Comparison of ENCODE assay signal across 19 cellular contexts in genomic region chr6:155381856-155382690, GRCh38.
DNase-seq lines count a peak whose midpoint lies in the region; ATAC-seq and TF ChIP-seq lines count a peak whose summit lies in the region.
"Had no signal": no experiment of that assay in that cellular context is flagged by ENCODE, and none has a peak within 500 bp of the region (broad histone marks: within the 10 kb centered on the region; RNA-seq: fewer than 3 reads in every experiment).

No MANE protein-coding gene starts in this region.

- DNase-seq in AG20443 (ENCODE audit: low spot score) (peak; percentile 42), HEK293T (ENCODE audit: extremely low spot score) (no peak), astrocyte of the spinal cord (ENCODE audit: low read depth, low spot score) (peak; percentile 55), hepatic stellate cell (ENCODE audit: low spot score) (peak; percentile 23), foreskin melanocyte (no peak), OCI-M2 (lab: John Stamatoyannopoulos, UW; ENCODE audit: unreplicated experiment) (no peak)
- DNase-seq in naive thymus-derived CD8-positive, alpha-beta T cell, result no peak
- no peak for DNase-seq in central memory CD4-positive, alpha-beta T cell
- DNase-seq: activated CD8-positive, alpha-beta memory T cell treated with anti-CD3 and anti-CD28 coated beads, Interleukin-2, amount 10 ng/mL, durations not matched to agents 7 days and 5 days; endodermal cell; NCI-H2029 treated with DMSO at 0.1 percent for 48 hours; NCI-H748 treated with DMSO at 0.1 percent for 48 hours; right cardiac atrium; RPMI8226; stimulated activated CD4-positive, alpha-beta T cell treated with anti-CD3 and anti-CD28 coated beads, Interleukin-2, amount 100 ng/mL, for 48 hours; stimulated activated CD8-positive, alpha-beta memory T cell treated with anti-CD3 and anti-CD28 coated beads, Interleukin-4, amount 100 ng/mL, for 48 hours; testis had no signal

- in situ Hi-C loops in astrocyte of the spinal cord (cut with HindIII; ENCODE audit: low sequenced_read_pairs), result no loop called here

- CTCF ChIA-PET in HEK293T (lab: Yijun Ruan, JAX), result no interaction called here

- no peak overlapping the region for H3K4me3 ChIP-seq in astrocyte of the spinal cord (ENCODE audit: low read depth, low read length)
- H3K4me3 ChIP-seq: neural progenitor cell, testis had no signal

- H3K4me1 Mint-ChIP-seq in naive thymus-derived CD8-positive, alpha-beta T cell, result no peaks in the 10 kb centered on the region
- H3K4me1 Mint-ChIP-seq: activated CD8-positive, alpha-beta memory T cell treated with anti-CD3 and anti-CD28 coated beads, Interleukin-2, amount 10 ng/mL, durations not matched to agents 7 days and 5 days had no signal

- no peak overlapping the region for H3K27ac Mint-ChIP-seq in naive thymus-derived CD8-positive, alpha-beta T cell
- H3K27ac Mint-ChIP-seq: activated CD8-positive, alpha-beta memory T cell treated with anti-CD3 and anti-CD28 coated beads, Interleukin-2, amount 10 ng/mL, durations not matched to agents 7 days and 5 days; endodermal cell; neural progenitor cell had no signal

- peaks cover 0 to 1% (median 0%) of the 10 kb centered on the region in 5 donors for H3K27me3 Mint-ChIP-seq in naive thymus-derived CD8-positive, alpha-beta T cell
- H3K27me3 Mint-ChIP-seq: activated CD8-positive, alpha-beta memory T cell treated with anti-CD3 and anti-CD28 coated beads, Interleukin-2, amount 10 ng/mL, durations not matched to agents 7 days and 5 days had no signal

- H3K4me3 Mint-ChIP-seq in naive thymus-derived CD8-positive, alpha-beta T cell, result no peak overlapping the region
- H3K4me3 Mint-ChIP-seq: activated CD8-positive, alpha-beta memory T cell treated with anti-CD3 and anti-CD28 coated beads, Interleukin-2, amount 10 ng/mL, durations not matched to agents 7 days and 5 days; brain; endodermal cell; neural progenitor cell had no signal

- TF ChIP-seq CTCF in astrocyte of the spinal cord (IDR thresholded peaks at IDR 0.05; ENCODE audit: low read depth, low read length), result no peak

- ATAC-seq in naive thymus-derived CD8-positive, alpha-beta T cell, result no peak
- ATAC-seq: activated CD8-positive, alpha-beta memory T cell treated with anti-CD3 and anti-CD28 coated beads, Interleukin-2, amount 10 ng/mL, durations not matched to agents 7 days and 5 days; right cardiac atrium had no signal

- POLR2A ChIA-PET in HEK293T (lab: Yijun Ruan, JAX), result no interaction called here
- POLR2A ChIA-PET in naive thymus-derived CD8-positive, alpha-beta T cell (lab: Charles Lee), result no interaction called here

- H3K9me3 Mint-ChIP-seq in naive thymus-derived CD8-positive, alpha-beta T cell, result peaks cover 0 to 4% (median 0%) of the 10 kb centered on the region in 9 donors
- H3K9me3 Mint-ChIP-seq: neural progenitor cell had no signal

- peaks cover 0 to 6% (median 0%) of the 10 kb centered on the region in 3 donors for H3K36me3 Mint-ChIP-seq in naive thymus-derived CD8-positive, alpha-beta T cell
- H3K36me3 Mint-ChIP-seq: activated CD8-positive, alpha-beta memory T cell treated with anti-CD3 and anti-CD28 coated beads, Interleukin-2, amount 10 ng/mL, durations not matched to agents 7 days and 5 days; brain; neural progenitor cell had no signal

TF ChIP-seq in HEK293T, 16 proteins besides CTCF, POLR2A, EP300 and RAD21:
- TF ChIP-seq PKNOX1 (IDR thresholded peaks at IDR 0.05) (peak; percentile 74), ARNT (IDR thresholded peaks at IDR 0.05) (0 out of 2 replicates have a peak, but pooled peaks have one; percentile 22), FOXM1 (IDR thresholded peaks at IDR 0.05; ENCODE audit: borderline replicate concordance) (no peak), ZNF384 (IDR thresholded peaks at IDR 0.05) (0 out of 2 replicates have a peak, but pooled peaks have one; percentile 13), LEF1 (IDR thresholded peaks at IDR 0.05; ENCODE audit: borderline replicate concordance) (no peak), SUZ12 (IDR thresholded peaks at IDR 0.05) (no peak), CTBP1 (IDR thresholded peaks at IDR 0.05; ENCODE audit: borderline replicate concordance) (peak; percentile 52; the same call in 1 of the 2 replicates)

Comparison
In these comparisons a context has a peak if more than half of its experiments do, and no peak if none do; other contexts are left out.
1. DNase-seq: peak in AG20443 (single experiment), astrocyte of the spinal cord (single experiment) and hepatic stellate cell (single experiment); none in HEK293T (single experiment), naive thymus-derived CD8-positive, alpha-beta T cell (0 of 10), central memory CD4-positive, alpha-beta T cell (single experiment), foreskin melanocyte (single experiment) and OCI-M2 (single experiment).